ENCODE assay signal across 26 cellular contexts in genomic region chr13:111004444-111004843, GRCh38.
"Had no signal": no experiment of that assay in that cellular context is flagged by ENCODE, and none has a peak within 500 bp of the region (broad histone marks: within the 10 kb centered on the region; RNA-seq: fewer than 3 reads in every experiment).

No MANE protein-coding gene starts in this region.

- H3K27ac Mint-ChIP-seq: dendritic cell treated with granulocyte-macrophage colony-stimulating factor and Interleukin-4, amounts not matched to agents 40 ng/mL and 50 ng/mL, for 4 days; endodermal cell; immature natural killer cell; naive B cell; natural killer cell treated with Interleukin-12 subunit alpha and Interleukin-12 subunit beta and Interleukin-15 and Interleukin-18, amount 100 ng/mL, for 72 hours; neural progenitor cell; progenitor cell of endocrine pancreas; stimulated activated memory B cell treated with anti-CD40 and anti-IgM and Interleukin-4, amounts not matched to agents 10 μg/mL and 1 μg/mL and 100 μg/mL, for 72 hours had no signal

- H3K4me2 ChIP-seq: neural progenitor cell had no signal

- H3K79me2 ChIP-seq: parathyroid adenoma had no signal

- H3K9me3 Mint-ChIP-seq: endodermal cell; immature natural killer cell; natural killer cell treated with Interleukin-12 subunit alpha and Interleukin-12 subunit beta and Interleukin-15 and Interleukin-18, amount 100 ng/mL, for 72 hours; neural progenitor cell had no signal

- DNase-seq: colonic mucosa; effector CD8-positive, alpha-beta T cell; endodermal cell; foreskin fibroblast; glutamatergic neuron; hypothalamus; immature natural killer cell; islet precursor cell; left ventricle myocardium superior; lower lobe of right lung; naive B cell; sigmoid colon; stimulated activated CD4-positive, alpha-beta T cell treated with anti-CD3 and anti-CD28 coated beads, Interleukin-4, amount 100 ng/mL, for 4 hours; stimulated activated naive CD8-positive, alpha-beta T cell treated with anti-CD3 and anti-CD28 coated beads, Interleukin-15, Interleukin-2, amounts not matched to agents 100 U/mL and 50 U/mL, for 24 hours; upper lobe of right lung; uterus had no signal

- H3K9me3 ChIP-seq: colonic mucosa, lower lobe of right lung, sigmoid colon, thoracic aorta, tibial nerve, upper lobe of right lung, uterus had no signal

- H2AFZ ChIP-seq: neural progenitor cell, parathyroid adenoma had no signal

- ATAC-seq: esophagus mucosa; left ventricle myocardium superior; lower lobe of right lung; natural killer cell treated with Interleukin-12 subunit alpha and Interleukin-12 subunit beta and Interleukin-15 and Interleukin-18, amount 100 ng/mL, for 72 hours; stimulated activated memory B cell treated with anti-CD40 and anti-IgM and Interleukin-4, amounts not matched to agents 10 μg/mL and 1 μg/mL and 100 μg/mL, for 72 hours; stimulated activated naive CD8-positive, alpha-beta T cell treated with anti-CD3 and anti-CD28 coated beads, Interleukin-15, Interleukin-2, amounts not matched to agents 100 U/mL and 50 U/mL, for 24 hours; upper lobe of right lung had no signal

- H3K27ac ChIP-seq: epithelial cell of prostate, neural progenitor cell, parathyroid adenoma, upper lobe of right lung had no signal

- H3K9ac ChIP-seq: neural progenitor cell, parathyroid adenoma had no signal

- H3K4me1 Mint-ChIP-seq: immature natural killer cell had no signal

- H3K4me3 ChIP-seq: colonic mucosa, lower lobe of right lung, neural progenitor cell, sigmoid colon, thoracic aorta, tibial nerve, upper lobe of right lung, uterus had no signal

- H3K4me1 ChIP-seq: colonic mucosa, neural progenitor cell, parathyroid adenoma had no signal

- H3K36me3 Mint-ChIP-seq: immature natural killer cell; naive B cell; natural killer cell treated with Interleukin-12 subunit alpha and Interleukin-12 subunit beta and Interleukin-15 and Interleukin-18, amount 100 ng/mL, for 72 hours; neural progenitor cell; stimulated activated memory B cell treated with anti-CD40 and anti-IgM and Interleukin-4, amounts not matched to agents 10 μg/mL and 1 μg/mL and 100 μg/mL, for 72 hours had no signal

- H3K27me3 ChIP-seq: colonic mucosa, neural progenitor cell, sigmoid colon, tibial nerve, upper lobe of right lung, uterus had no signal

- H3K4me3 Mint-ChIP-seq: dendritic cell treated with granulocyte-macrophage colony-stimulating factor and Interleukin-4, amounts not matched to agents 40 ng/mL and 50 ng/mL, for 4 days; endodermal cell; immature natural killer cell; naive B cell; natural killer cell treated with Interleukin-12 subunit alpha and Interleukin-12 subunit beta and Interleukin-15 and Interleukin-18, amount 100 ng/mL, for 72 hours; neural progenitor cell; stimulated activated memory B cell treated with anti-CD40 and anti-IgM and Interleukin-4, amounts not matched to agents 10 μg/mL and 1 μg/mL and 100 μg/mL, for 72 hours had no signal

- H3K36me3 ChIP-seq: colonic mucosa, lower lobe of right lung, neural progenitor cell, sigmoid colon, thoracic aorta, tibial nerve, upper lobe of right lung, uterus had no signal
